ENCODE assay signal across 8 cellular contexts in the genomic region with DNA sequence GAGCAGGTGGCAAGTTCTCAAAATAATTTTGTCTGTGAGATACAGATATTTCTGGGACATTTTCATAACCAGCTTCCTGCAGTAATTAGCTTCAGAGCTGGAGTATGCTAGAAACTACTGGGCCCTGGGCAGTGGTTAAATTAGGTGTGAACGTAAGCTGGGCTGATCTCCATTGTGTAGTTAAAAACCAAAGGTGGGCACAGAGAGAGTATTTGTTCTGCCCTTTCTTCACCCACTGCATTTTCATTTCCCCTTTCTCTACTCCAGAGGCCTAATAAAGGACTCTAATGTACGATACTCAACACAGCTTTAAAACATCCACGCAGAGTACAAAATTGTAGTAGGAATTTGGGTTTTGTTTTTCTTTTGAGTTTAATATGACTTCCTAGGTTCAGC.
DNase-seq lines count a peak whose midpoint lies in the region; ATAC-seq lines count a peak whose summit lies in the region.

No MANE protein-coding gene starts in this region.

- peak overlapping the region; percentile 66 for H3K4me2 ChIP-seq in BLaER1

- H3K4me3 Mint-ChIP-seq in naive thymus-derived CD8-positive, alpha-beta T cell, result no peak overlapping the region

- H3K9me3 Mint-ChIP-seq in naive thymus-derived CD8-positive, alpha-beta T cell, result no peaks in the 10 kb centered on the region

- peak; percentile 66 for DNase-seq in MV-4-11 (lab: John Stamatoyannopoulos, UW)
- peak; percentile 11 for DNase-seq in inferior parietal cortex (ENCODE audit: extremely low spot score)
- DNase-seq in NCI-H1105 (lab: John Stamatoyannopoulos, UW), result no peak
- no peak for DNase-seq in retina
- no peak for DNase-seq in SW480 (ENCODE audit: low spot score)
- DNase-seq in naive thymus-derived CD8-positive, alpha-beta T cell, result no peak

- no peaks in the 10 kb centered on the region for H3K27me3 ChIP-seq in BLaER1

- no peaks in the 10 kb centered on the region for H3K9me3 ChIP-seq in BLaER1

- POLR2A ChIA-PET in naive thymus-derived CD8-positive, alpha-beta T cell (lab: Charles Lee), result no interaction called here

- no peaks in the 10 kb centered on the region for H4K20me1 ChIP-seq in BLaER1

- no peak overlapping the region for H3K4me3 ChIP-seq in BLaER1

- H3K27ac ChIP-seq in BLaER1, result no peak overlapping the region

- H3K36me3 Mint-ChIP-seq in naive thymus-derived CD8-positive, alpha-beta T cell, result no peaks in the 10 kb centered on the region

- H3K4me1 Mint-ChIP-seq in naive thymus-derived CD8-positive, alpha-beta T cell, result peaks cover 0 to 7% (median 0%) of the 10 kb centered on the region in 4 donors

- no peaks in the 10 kb centered on the region for H3K27me3 Mint-ChIP-seq in naive thymus-derived CD8-positive, alpha-beta T cell

- peaks cover 18% of the 10 kb centered on the region for H3K4me1 ChIP-seq in BLaER1

- no peak overlapping the region for H3K9ac ChIP-seq in BLaER1

- ATAC-seq in GM21528 (IDR thresholded peaks at IDR 0.05; ENCODE audit: low FRiP score, unreplicated experiment), result peak; percentile 88
- ATAC-seq in naive thymus-derived CD8-positive, alpha-beta T cell, result no peak

- H3K36me3 ChIP-seq in BLaER1, result no peaks in the 10 kb centered on the region

- H3K27ac Mint-ChIP-seq in naive thymus-derived CD8-positive, alpha-beta T cell, result no peak overlapping the region

Comparison
In these comparisons a context has a peak if more than half of its experiments do, and no peak if none do; other contexts are left out.
1. DNase-seq: peak in MV-4-11 (single experiment) and inferior parietal cortex (single experiment); none in NCI-H1105 (single experiment), retina (single experiment), SW480 (single experiment) and naive thymus-derived CD8-positive, alpha-beta T cell (0 of 10).